ENCODE assay signal across 17 cellular contexts in the genomic region with DNA sequence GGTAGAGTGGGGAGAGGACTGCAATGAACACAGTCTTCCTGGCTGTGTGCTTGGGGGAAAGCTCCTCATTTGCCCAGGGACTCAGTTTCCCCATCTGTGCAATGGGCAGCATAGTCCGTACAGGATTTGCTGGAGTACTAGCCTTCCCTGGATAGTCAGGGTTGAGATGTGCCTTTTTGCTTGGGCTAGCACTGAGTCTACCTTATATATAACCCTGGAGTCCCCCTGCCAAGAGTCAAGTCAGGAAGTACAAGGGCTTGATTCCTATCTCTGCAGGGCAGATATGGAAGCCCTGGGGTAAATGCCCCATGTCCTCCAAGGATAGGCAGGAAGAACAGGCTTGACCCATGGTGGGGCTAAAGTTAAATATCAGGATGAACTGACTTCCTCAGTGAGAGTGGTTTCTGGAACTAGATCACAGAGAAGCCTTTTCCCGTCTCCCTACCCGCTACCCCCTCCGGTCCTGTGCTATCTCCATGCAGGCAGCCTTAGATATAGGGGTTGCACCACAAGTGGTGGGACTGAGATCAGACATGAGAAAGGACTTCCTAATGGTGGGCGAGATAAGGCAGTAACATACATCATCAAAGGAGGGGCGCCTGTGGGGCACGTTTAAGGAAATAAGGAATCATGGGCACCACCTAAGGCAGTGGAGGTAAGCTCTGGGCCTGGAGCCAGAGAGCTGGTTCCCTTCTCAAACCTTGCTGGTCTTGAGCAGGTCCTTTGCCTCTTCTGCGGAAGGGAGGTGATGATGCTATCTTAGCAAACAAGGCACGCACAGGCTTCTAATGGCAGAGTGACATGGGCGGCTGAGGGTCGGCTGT.
DNase-seq lines count a peak whose midpoint lies in the region; ATAC-seq and TF ChIP-seq lines count a peak whose summit lies in the region.
"Had no signal": no experiment of that assay in that cellular context is flagged by ENCODE, and none has a peak within 500 bp of the region (broad histone marks: within the 10 kb centered on the region; RNA-seq: fewer than 3 reads in every experiment).

No MANE protein-coding gene starts in this region.

- H3K36me3 ChIP-seq in DND-41 (ENCODE audit: insufficient read depth, low read length) = no peaks in the 10 kb centered on the region
- H3K36me3 ChIP-seq: Peyer's patch had no signal

- no peak overlapping the region for H3K4me3 ChIP-seq in DND-41 (ENCODE audit: low read depth in 1 of 2, low read length in 2 of 2)
- H3K4me3 ChIP-seq: GM23248, Peyer's patch had no signal

- H3K27ac Mint-ChIP-seq in chondrocyte (ENCODE audit: unreplicated experiment) = no peak overlapping the region
- no peak overlapping the region for H3K27ac Mint-ChIP-seq in osteocyte (ENCODE audit: unreplicated experiment)
- H3K27ac Mint-ChIP-seq: CD8-positive, alpha-beta T cell had no signal

- peaks cover 34% of the 10 kb centered on the region for H3K4me1 Mint-ChIP-seq in chondrocyte (ENCODE audit: low read depth)
- peaks cover 20% of the 10 kb centered on the region for H3K4me1 Mint-ChIP-seq in osteocyte (ENCODE audit: unreplicated experiment)

- H3K4me3 Mint-ChIP-seq in chondrocyte (ENCODE audit: unreplicated experiment) = no peak overlapping the region
- no peak overlapping the region for H3K4me3 Mint-ChIP-seq in osteocyte (ENCODE audit: unreplicated experiment)
- H3K4me3 Mint-ChIP-seq: CD8-positive, alpha-beta T cell had no signal

- no peak overlapping the region for H3K4me2 ChIP-seq in DND-41 (ENCODE audit: insufficient read depth, low read length)

- ATAC-seq in DND-41 (ENCODE audit: insufficient read depth, low read depth) (no peak), HG02642 (IDR thresholded peaks at IDR 0.05; ENCODE audit: poor library complexity, unreplicated experiment) (no peak)
- ATAC-seq: CD8-positive, alpha-beta T cell had no signal

- 0 out of 2 replicates have a peak, but pooled peaks cover 4% of the 10 kb centered on the region for H4K20me1 ChIP-seq in DND-41 (ENCODE audit: insufficient read depth, low read length)

- no peaks in the 10 kb centered on the region for H3K4me1 ChIP-seq in DND-41 (ENCODE audit: insufficient read depth, low read length)

- no peaks in the 10 kb centered on the region for H3K36me3 Mint-ChIP-seq in chondrocyte (ENCODE audit: low read depth)
- no peaks in the 10 kb centered on the region for H3K36me3 Mint-ChIP-seq in osteocyte (ENCODE audit: unreplicated experiment)
- H3K36me3 Mint-ChIP-seq: CD8-positive, alpha-beta T cell had no signal

- H3K9ac ChIP-seq in DND-41 (ENCODE audit: low read depth, low read length) = no peak overlapping the region
- H3K9ac ChIP-seq: GM23248 had no signal

- no peaks in the 10 kb centered on the region for H3K79me2 ChIP-seq in DND-41 (ENCODE audit: insufficient read depth, low read length)

- TF ChIP-seq CTCF in DND-41 (IDR thresholded peaks at IDR 0.05; ENCODE audit: borderline replicate concordance, extremely low read depth, low read length, poor library complexity, severe bottlenecking) = no peak
- no peak for TF ChIP-seq CTCF in chondrocyte (IDR thresholded peaks at IDR 0.05)
- TF ChIP-seq CTCF in osteocyte (IDR thresholded peaks at IDR 0.05) = no peak

- H3K27ac ChIP-seq in DND-41 (ENCODE audit: low read length) = no peak overlapping the region
- H3K27ac ChIP-seq: GM23248, HL-60, Peyer's patch had no signal

- H3K9me3 ChIP-seq in DND-41 (ENCODE audit: insufficient read depth, low read length, severe bottlenecking) = no peaks in the 10 kb centered on the region
- H3K9me3 ChIP-seq: Peyer's patch had no signal

- peak; percentile 2 for DNase-seq in DND-41
- peak; percentile 89 for DNase-seq in OCI-M1 (lab: John Stamatoyannopoulos, UW)
- peak; percentile 26 for DNase-seq in chondrocyte (ENCODE audit: low spot score)
- peak; percentile 44 for DNase-seq in osteocyte (ENCODE audit: extremely low spot score, unreplicated experiment)
- DNase-seq in NCI-H2196 (lab: John Stamatoyannopoulos, UW; ENCODE audit: unreplicated experiment) = no peak
- DNase-seq in NCI-H82 (lab: John Stamatoyannopoulos, UW) = no peak
- DNase-seq: GM23248, KG1, NCI-H1105, NCI-H187, NCI-H446 treated with DMSO at 0.1 percent for 48 hours, NCI-H748 treated with DMSO at 0.1 percent for 48 hours, SHP77 treated with DMSO at 0.1 percent for 48 hours had no signal

- peaks cover 4% of the 10 kb centered on the region for H3K27me3 Mint-ChIP-seq in chondrocyte (ENCODE audit: low read depth)
- H3K27me3 Mint-ChIP-seq in osteocyte (ENCODE audit: unreplicated experiment) = peaks cover 12% of the 10 kb centered on the region

- H3K27me3 ChIP-seq in DND-41 (ENCODE audit: insufficient read depth, low read length, poor library complexity) = peaks cover 13% of the 10 kb centered on the region
- H3K27me3 ChIP-seq: Peyer's patch had no signal

- H2AFZ ChIP-seq in DND-41 (ENCODE audit: low read depth, low read length) = no peak overlapping the region
- H2AFZ ChIP-seq: GM23248 had no signal

- H3K9me3 Mint-ChIP-seq in chondrocyte (ENCODE audit: low read depth) (no peaks in the 10 kb centered on the region), osteocyte (ENCODE audit: unreplicated experiment) (no peaks in the 10 kb centered on the region)
- H3K9me3 Mint-ChIP-seq: CD8-positive, alpha-beta T cell had no signal

Comparison
In these comparisons a context has a peak if more than half of its experiments do, and no peak if none do; other contexts are left out.
1. DNase-seq: peak in DND-41 (single experiment), OCI-M1 (single experiment), chondrocyte (single experiment) and osteocyte (single experiment); none in NCI-H2196 (single experiment) and NCI-H82 (single experiment).